8 cellular contexts compared by ENCODE assay signal in the genomic region with DNA sequence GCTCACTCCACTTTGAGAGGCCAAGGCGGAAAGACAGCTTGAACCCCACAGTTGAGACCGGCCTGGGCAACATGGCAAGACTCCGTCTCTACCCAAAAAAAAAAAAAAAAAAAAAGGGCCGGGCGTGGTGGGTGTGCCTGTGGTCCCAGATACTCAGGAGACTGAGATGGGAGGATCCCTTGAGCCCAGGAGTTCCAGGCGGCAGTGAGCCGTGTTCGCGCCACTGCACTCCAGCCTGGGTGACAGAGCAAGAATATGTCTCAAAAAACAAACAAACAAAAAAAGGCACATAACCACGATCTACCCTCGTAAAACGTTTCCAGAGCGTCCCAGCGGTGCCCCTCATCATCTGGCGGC. TPM values are rescaled to one million over a fixed set of nuclear protein-coding genes. Genes with fewer than 3 reads are reported as not detected.
A peak's percentile ranks its signal among the peaks of the same experiment; 100 is the strongest.
DNase-seq lines count a peak whose midpoint lies in the region; ATAC-seq and TF ChIP-seq lines count a peak whose summit lies in the region.

No MANE protein-coding gene starts in this region.

- H3K4me3 ChIP-seq in left ventricle myocardium inferior (peak overlapping the region; percentile 92), cardiac fibroblast (replicated peaks in 1 of 2; ENCODE audit: low read depth in 2 of 2, low read length in 2 of 2) (peak overlapping the region; percentile 85 to 94), mononuclear cell (ENCODE audit: low read length) (peak overlapping the region; percentile 66), vagina (peak overlapping the region; percentile 85 to 93)

- intact Hi-C loops in left ventricle myocardium inferior (cut with micrococcal nuclease) (loop anchor here (10.0 kb wide), 1 partner anchor 114 kb away; a partner anchor contains a TSS), Right ventricle myocardium inferior (cut with DNase I) (loop anchor here (2.0 kb wide), 1 partner anchor 116 kb away; no protein-coding TSS in a partner anchor), vagina (cut with DNase I) (loop anchor here (1.0 kb wide), 1 partner anchor 117 kb away; a partner anchor contains a TSS)

- TF ChIP-seq POLR2A in vagina (IDR thresholded peaks at IDR 0.05) (no peak), GM18505 (IDR thresholded peaks at IDR 0.05; ENCODE audit: borderline replicate concordance, extremely low read depth, insufficient read depth, insufficient read length) (no peak)

- H3K27me3 ChIP-seq in left ventricle myocardium inferior (ENCODE audit: low read depth) (no peaks in the 10 kb centered on the region), mononuclear cell (ENCODE audit: insufficient read depth, low read length) (no peaks in the 10 kb centered on the region), vagina (no peaks in the 10 kb centered on the region)

- H3K36me3 ChIP-seq in left ventricle myocardium inferior (peaks cover 13% of the 10 kb centered on the region), vagina (no peaks in the 10 kb centered on the region)

- peak overlapping the region; percentile 89 for H3K27ac ChIP-seq in left ventricle myocardium inferior (replicated peaks)
- peak overlapping the region; percentile 80 for H3K27ac ChIP-seq in vagina

- TF ChIP-seq CTCF in left ventricle myocardium inferior (IDR thresholded peaks at IDR 0.05; ENCODE audit: borderline replicate concordance): no peak
- TF ChIP-seq CTCF in cardiac fibroblast (IDR thresholded peaks at IDR 0.05; ENCODE audit: low read depth, low read length): no peak
- TF ChIP-seq CTCF in vagina (IDR thresholded peaks at IDR 0.05): no peak

- ATAC-seq in Right ventricle myocardium inferior: no peak
- no peak for ATAC-seq in GM18505 (IDR thresholded peaks at IDR 0.05; ENCODE audit: unreplicated experiment)
- ATAC-seq in HG02623 (IDR thresholded peaks at IDR 0.05; ENCODE audit: unreplicated experiment): no peak

- H3K9me3 ChIP-seq in left ventricle myocardium inferior (replicated peaks) (no peaks in the 10 kb centered on the region), mononuclear cell (ENCODE audit: low read depth, low read length) (no peaks in the 10 kb centered on the region), vagina (no peaks in the 10 kb centered on the region)

- no peak for DNase-seq in left ventricle myocardium inferior
- no peak for DNase-seq in Right ventricle myocardium inferior (ENCODE audit: missing footprints)
- DNase-seq in cardiac fibroblast (ENCODE audit: low read depth in 2 of 2): no peak
- DNase-seq in vagina (ENCODE audit: extremely low spot score in 2 of 2): no peak
- no peak for DNase-seq in NCI-H446 (lab: John Stamatoyannopoulos, UW)

- H3K4me1 ChIP-seq in left ventricle myocardium inferior (peaks cover 24% of the 10 kb centered on the region), mononuclear cell (ENCODE audit: insufficient read depth, low read length) (peaks cover 32% of the 10 kb centered on the region), vagina (peaks cover 19% of the 10 kb centered on the region)

RNA-seq across cellular contexts. Expression of a gene that starts 0.9 kb away (rescaled TPM):
- total RNA-seq in left ventricle myocardium inferior (7.0 TPM), Right ventricle myocardium inferior (6.9 TPM), mononuclear cell (7.8 TPM), vagina (20.6 TPM)

RNA-seq across cellular contexts. Expression of a gene that starts 10.7 kb away (rescaled TPM):
- total RNA-seq in left ventricle myocardium inferior (86.0 TPM), Right ventricle myocardium inferior (112 TPM), mononuclear cell (126 TPM), vagina (102 TPM)

RNA-seq across cellular contexts. Expression of a gene that starts 13.0 kb away (rescaled TPM):
- total RNA-seq in left ventricle myocardium inferior (1.0 TPM), Right ventricle myocardium inferior (1.3 TPM), mononuclear cell (51.6 TPM), vagina (6.6 TPM)

RNA-seq across cellular contexts. Expression of a gene that starts 17.5 kb away (rescaled TPM):
- total RNA-seq in left ventricle myocardium inferior (0.82 TPM), Right ventricle myocardium inferior (0.51 TPM), mononuclear cell (11.0 TPM), vagina (20.6 TPM)

RNA-seq across cellular contexts. Expression of a gene that starts 24.6 kb away (rescaled TPM):
- total RNA-seq in left ventricle myocardium inferior (14.5 TPM), Right ventricle myocardium inferior (14.1 TPM), mononuclear cell (3.3 TPM), vagina (1.7 TPM)
